ENCODE assay signal across 24 cellular contexts in genomic region chr11:60977224-60977623, GRCh38. TPM values are rescaled to one million over a fixed set of nuclear protein-coding genes. Genes with fewer than 3 reads are reported as not detected.
DNase-seq lines count a peak whose midpoint lies in the region; ATAC-seq lines count a peak whose summit lies in the region.
"Had no signal": no experiment of that assay in that cellular context is flagged by ENCODE, and none has a peak within 500 bp of the region (broad histone marks: within the 10 kb centered on the region; RNA-seq: fewer than 3 reads in every experiment).

No MANE protein-coding gene starts in this region.

- H3K9me3 ChIP-seq in BLaER1: no peaks in the 10 kb centered on the region
- H3K9me3 ChIP-seq: breast epithelium, lower lobe of right lung, right atrium auricular region, transverse colon had no signal

- H4K20me1 ChIP-seq in BLaER1: no peaks in the 10 kb centered on the region

- H3K4me3 Mint-ChIP-seq in T-helper 1 cell treated with Interleukin-12 subunit alpha and Interleukin-12 subunit beta and Interleukin-4 antibody, amounts not matched to agents 30 μg/mL and 1 μg/mL, for 36 hours: peak overlapping the region; percentile 72
- H3K4me3 Mint-ChIP-seq in activated CD8-positive, alpha-beta T cell treated with anti-CD3 and anti-CD28 coated beads, Interleukin-2, amount 10 ng/mL, durations not matched to agents 7 days and 5 days: peak overlapping the region; percentile 63
- H3K4me3 Mint-ChIP-seq: dendritic cell treated with granulocyte-macrophage colony-stimulating factor and Interleukin-4, amounts not matched to agents 40 ng/mL and 50 ng/mL, for 4 days had no signal

- no peak for ATAC-seq in activated CD8-positive, alpha-beta T cell treated with anti-CD3 and anti-CD28 coated beads, Interleukin-2, amount 10 ng/mL, durations not matched to agents 7 days and 5 days
- ATAC-seq in HG02571 (IDR thresholded peaks at IDR 0.05; ENCODE audit: unreplicated experiment) (no peak), left colon (no peak)
- ATAC-seq: lower lobe of right lung had no signal

- POLR2A ChIA-PET in activated CD8-positive, alpha-beta T cell treated with anti-CD3 and anti-CD28 coated beads, Interleukin-2, amount 10 ng/mL, durations not matched to agents 7 days and 5 days (lab: Charles Lee): interaction anchor here (1.0 to 2.7 kb wide), 4 partner anchors 28 to 104 kb away, joined by 3 to 8 read pairs (median 4); no protein-coding TSS in a partner anchor

- no peak for DNase-seq in T-helper 1 cell
- DNase-seq in activated CD8-positive, alpha-beta T cell treated with anti-CD3 and anti-CD28 coated beads, Interleukin-2, amount 10 ng/mL, durations not matched to agents 7 days and 5 days: no peak
- peak; percentile 37 for DNase-seq in islet precursor cell
- DNase-seq in NCI-H446 treated with DMSO at 0.1 percent for 48 hours (lab: John Stamatoyannopoulos, UW): no peak
- no peak for DNase-seq in left colon
- DNase-seq: DMS 273 treated with DMSO at 0.1 percent for 48 hours; foreskin fibroblast; lower lobe of right lung; NCI-H1436 treated with DMSO at 0.1 percent for 48 hours; NCI-H2171; Right ventricle myocardium superior; stimulated activated naive CD4-positive, alpha-beta T cell; transverse colon; WERI-Rb-1 had no signal

- peak overlapping the region; percentile 82 for H3K4me2 ChIP-seq in BLaER1
- H3K4me2 ChIP-seq: hepatocyte had no signal

- H3K4me3 ChIP-seq in BLaER1: no peak overlapping the region
- H3K4me3 ChIP-seq: breast epithelium, hepatocyte, lower lobe of right lung, right atrium auricular region, transverse colon had no signal

- intact Hi-C loops in left colon (cut with DNase I, micrococcal nuclease): no loop called here

- H3K36me3 ChIP-seq in BLaER1: no peaks in the 10 kb centered on the region
- H3K36me3 ChIP-seq: breast epithelium, lower lobe of right lung, right atrium auricular region, transverse colon, WERI-Rb-1 had no signal

- H3K4me1 ChIP-seq in BLaER1: peaks cover 58% of the 10 kb centered on the region
- H3K4me1 ChIP-seq: breast epithelium, right atrium auricular region had no signal

- CTCF ChIA-PET in activated CD8-positive, alpha-beta T cell treated with anti-CD3 and anti-CD28 coated beads, Interleukin-2, amount 10 ng/mL, durations not matched to agents 7 days and 5 days (lab: Charles Lee): interaction anchor here (0.9 to 4.0 kb wide), 5 partner anchors 8 to 282 kb away, joined by 3 to 22 read pairs (median 5); no protein-coding TSS in a partner anchor

- H3K4me1 Mint-ChIP-seq in T-helper 1 cell treated with Interleukin-12 subunit alpha and Interleukin-12 subunit beta and Interleukin-4 antibody, amounts not matched to agents 30 μg/mL and 1 μg/mL, for 36 hours (ENCODE audit: low read depth): peaks cover 59% of the 10 kb centered on the region
- H3K4me1 Mint-ChIP-seq in activated CD8-positive, alpha-beta T cell treated with anti-CD3 and anti-CD28 coated beads, Interleukin-2, amount 10 ng/mL, durations not matched to agents 7 days and 5 days (ENCODE audit: low read depth): peaks cover 74% of the 10 kb centered on the region

- no peak overlapping the region for H3K9ac ChIP-seq in BLaER1

- no peaks in the 10 kb centered on the region for H3K27me3 Mint-ChIP-seq in T-helper 1 cell treated with Interleukin-12 subunit alpha and Interleukin-12 subunit beta and Interleukin-4 antibody, amounts not matched to agents 30 μg/mL and 1 μg/mL, for 36 hours (ENCODE audit: low read depth)
- H3K27me3 Mint-ChIP-seq in activated CD8-positive, alpha-beta T cell treated with anti-CD3 and anti-CD28 coated beads, Interleukin-2, amount 10 ng/mL, durations not matched to agents 7 days and 5 days (ENCODE audit: low read depth): no peaks in the 10 kb centered on the region

- no peaks in the 10 kb centered on the region for H3K9me3 Mint-ChIP-seq in T-helper 1 cell treated with Interleukin-12 subunit alpha and Interleukin-12 subunit beta and Interleukin-4 antibody, amounts not matched to agents 30 μg/mL and 1 μg/mL, for 36 hours
- H3K9me3 Mint-ChIP-seq in activated CD8-positive, alpha-beta T cell treated with anti-CD3 and anti-CD28 coated beads, Interleukin-2, amount 10 ng/mL, durations not matched to agents 7 days and 5 days (ENCODE audit: insufficient read depth): no peaks in the 10 kb centered on the region
- H3K9me3 Mint-ChIP-seq: dendritic cell treated with granulocyte-macrophage colony-stimulating factor and Interleukin-4, amounts not matched to agents 40 ng/mL and 50 ng/mL, for 4 days had no signal

- H3K27me3 ChIP-seq in BLaER1: peaks cover 19% of the 10 kb centered on the region
- H3K27me3 ChIP-seq: breast epithelium, hepatocyte, right atrium auricular region, transverse colon had no signal

- peak overlapping the region; percentile 35; the same call in 1 of the 2 replicates for H3K27ac ChIP-seq in BLaER1
- H3K27ac ChIP-seq: 22Rv1, breast epithelium, epithelial cell of prostate, hepatocyte, lower lobe of right lung, right atrium auricular region, WERI-Rb-1 had no signal

- H3K36me3 Mint-ChIP-seq in T-helper 1 cell treated with Interleukin-12 subunit alpha and Interleukin-12 subunit beta and Interleukin-4 antibody, amounts not matched to agents 30 μg/mL and 1 μg/mL, for 36 hours (ENCODE audit: low read depth): peaks cover 62% of the 10 kb centered on the region
- H3K36me3 Mint-ChIP-seq in activated CD8-positive, alpha-beta T cell treated with anti-CD3 and anti-CD28 coated beads, Interleukin-2, amount 10 ng/mL, durations not matched to agents 7 days and 5 days (ENCODE audit: low read depth): peaks cover 81% of the 10 kb centered on the region

- peak overlapping the region; percentile 94 for H3K27ac Mint-ChIP-seq in T-helper 1 cell treated with Interleukin-12 subunit alpha and Interleukin-12 subunit beta and Interleukin-4 antibody, amounts not matched to agents 30 μg/mL and 1 μg/mL, for 36 hours
- H3K27ac Mint-ChIP-seq in activated CD8-positive, alpha-beta T cell treated with anti-CD3 and anti-CD28 coated beads, Interleukin-2, amount 10 ng/mL, durations not matched to agents 7 days and 5 days: peak overlapping the region; percentile 94
- H3K27ac Mint-ChIP-seq: dendritic cell treated with granulocyte-macrophage colony-stimulating factor and Interleukin-4, amounts not matched to agents 40 ng/mL and 50 ng/mL, for 4 days had no signal

RNA-seq across cellular contexts. Expression of gene CD6, which starts 5.7 kb away (rescaled TPM):
- 100 to 1,000 TPM; 214 to 222 TPM for total RNA-seq in activated CD8-positive, alpha-beta T cell treated with anti-CD3 and anti-CD28 coated beads, Interleukin-2, amount 10 ng/mL, durations not matched to agents 7 days and 5 days
- 1 to 10 TPM in 1 of 2 donors, under 1 TPM in 1; 0.67 to 1.9 TPM for total RNA-seq in left colon
- total RNA-seq: osteoblast had no signal

RNA-seq across cellular contexts. Expression of gene SLC15A3, which starts 25.2 kb away (rescaled TPM):
- total RNA-seq in activated CD8-positive, alpha-beta T cell treated with anti-CD3 and anti-CD28 coated beads, Interleukin-2, amount 10 ng/mL, durations not matched to agents 7 days and 5 days: 1 to 10 TPM; 2.0 to 2.2 TPM
- total RNA-seq in left colon: 10 to 100 TPM in 1 of 2 donors, 1 to 10 TPM in 1; 8.6 to 15.1 TPM

RNA-seq across cellular contexts. Expression of gene TMEM132A, which starts 53.0 kb away (rescaled TPM):
- total RNA-seq in activated CD8-positive, alpha-beta T cell treated with anti-CD3 and anti-CD28 coated beads, Interleukin-2, amount 10 ng/mL, durations not matched to agents 7 days and 5 days: under 1 TPM; 0.37 to 0.47 TPM
- total RNA-seq in left colon: 1 to 10 TPM; 7.8 to 9.2 TPM

Comparison
In these comparisons a context has a peak if more than half of its experiments do, and no peak if none do; other contexts are left out.
1. RNA of gene CD6, which starts 5.7 kb away (total RNA-seq): 214 to 222 TPM in activated CD8-positive, alpha-beta T cell treated with anti-CD3 and anti-CD28 coated beads, Interleukin-2, amount 10 ng/mL, durations not matched to agents 7 days and 5 days; 0.67 to 1.9 TPM in left colon; every median in the first group is over 10 times any median in the second.
2. RNA of gene TMEM132A, which starts 53.0 kb away (total RNA-seq): 7.8 to 9.2 TPM in left colon; 0.37 to 0.47 TPM in activated CD8-positive, alpha-beta T cell treated with anti-CD3 and anti-CD28 coated beads, Interleukin-2, amount 10 ng/mL, durations not matched to agents 7 days and 5 days; every median in the first group is over 4 times any median in the second.